8 cellular contexts compared by ENCODE assay signal in the genomic region with DNA sequence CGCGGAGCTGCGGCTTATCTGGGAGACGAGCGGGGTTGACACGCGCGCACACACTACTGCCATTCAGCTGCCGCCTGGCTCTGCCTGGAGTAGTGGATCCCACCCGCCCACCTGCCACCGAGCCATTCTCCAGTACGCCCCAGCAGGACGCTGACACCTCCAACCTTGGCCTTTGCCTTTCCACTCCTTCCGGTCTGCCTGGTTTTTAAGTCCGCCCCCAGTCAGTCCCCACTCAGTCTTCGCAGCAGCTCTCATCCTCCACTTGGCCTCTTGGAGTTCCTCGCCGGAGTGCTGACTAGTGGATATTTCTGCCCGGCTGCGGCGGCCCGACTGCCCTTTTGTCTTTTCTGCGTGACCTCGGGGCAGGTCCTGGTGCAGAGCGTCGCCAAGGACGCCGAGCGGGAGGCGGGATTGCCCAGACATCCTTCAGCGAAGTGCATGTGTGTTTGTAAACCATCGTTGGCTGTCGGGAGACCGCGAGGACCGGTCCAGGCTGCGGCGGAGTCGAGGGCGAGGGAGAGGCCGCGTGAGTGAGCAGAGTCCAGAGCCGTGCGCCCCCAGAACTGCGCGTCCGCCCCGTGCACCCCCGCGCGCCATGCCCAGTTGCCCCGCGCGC. TPM values are rescaled to one million over a fixed set of nuclear protein-coding genes. Genes with fewer than 3 reads are reported as not detected.
DNase-seq lines count a peak whose midpoint lies in the region; ATAC-seq lines count a peak whose summit lies in the region.

No MANE protein-coding gene starts in this region.

- H3K4me1 Mint-ChIP-seq in activated T-cell treated with anti-CD3 and anti-CD28 coated beads, Interleukin-2, amount 50 U/mL, for 4 hours (ENCODE audit: low read depth): peaks cover 8% of the 10 kb centered on the region
- H3K4me1 Mint-ChIP-seq in T-cell: peaks cover 6 to 12% (median 6%) of the 10 kb centered on the region in 3 donors

- DNase-seq in activated T-cell treated with anti-CD3 and anti-CD28 coated beads, Interleukin-2, amount 50 U/mL, for 4 hours: no peak
- DNase-seq in activated T-cell treated with anti-CD3 and anti-CD28 coated beads, Interleukin-2, amount 50 U/mL, for 1 hour: no peak
- no peak for DNase-seq in T-cell
- peak; percentile 65 for DNase-seq in Right ventricle myocardium inferior (ENCODE audit: missing footprints)
- peak; percentile 21 for DNase-seq in putamen (ENCODE audit: low spot score)
- DNase-seq in SIG-M5 (lab: John Stamatoyannopoulos, UW): no peak

- CTCF ChIA-PET in T-cell (lab: Charles Lee): no interaction called here

- POLR2A ChIA-PET in T-cell (lab: Charles Lee): no interaction called here

- H3K27me3 Mint-ChIP-seq in activated T-cell treated with anti-CD3 and anti-CD28 coated beads, Interleukin-2, amount 50 U/mL, for 4 hours (ENCODE audit: low read depth): peaks cover 51% of the 10 kb centered on the region
- H3K27me3 Mint-ChIP-seq in T-cell: peaks cover 32 to 45% of the 10 kb centered on the region in 2 donors

- no peak overlapping the region for H3K27ac Mint-ChIP-seq in T-cell

- ATAC-seq in activated T-cell treated with anti-CD3 and anti-CD28 coated beads, Interleukin-2, amount 50 U/mL, for 4 hours: peak in 1 of 2 donors; percentile 6
- ATAC-seq in T-cell (replicated peaks in 1 of 4): no peak
- ATAC-seq in Right ventricle myocardium inferior: peak; percentile 22
- no peak for ATAC-seq in GM19467 (IDR thresholded peaks at IDR 0.05; ENCODE audit: unreplicated experiment)
- no peak for ATAC-seq in GM18909 (IDR thresholded peaks at IDR 0.05; ENCODE audit: poor library complexity, unreplicated experiment)

- no peaks in the 10 kb centered on the region for H3K9me3 Mint-ChIP-seq in activated T-cell treated with anti-CD3 and anti-CD28 coated beads, Interleukin-2, amount 50 U/mL, for 4 hours
- H3K9me3 Mint-ChIP-seq in T-cell: no peaks in the 10 kb centered on the region

- intact Hi-C loops in Right ventricle myocardium inferior (cut with DNase I): no loop called here

- H3K4me3 Mint-ChIP-seq in activated T-cell treated with anti-CD3 and anti-CD28 coated beads, Interleukin-2, amount 50 U/mL, for 4 hours: peak overlapping the region; percentile 15
- H3K4me3 Mint-ChIP-seq in T-cell: peak overlapping the region in 2 of 3 donors; percentile 34 to 39

- H3K36me3 Mint-ChIP-seq in activated T-cell treated with anti-CD3 and anti-CD28 coated beads, Interleukin-2, amount 50 U/mL, for 4 hours (ENCODE audit: insufficient read depth): no peaks in the 10 kb centered on the region
- H3K36me3 Mint-ChIP-seq in T-cell: no peaks in the 10 kb centered on the region

RNA-seq across cellular contexts. Expression of a gene that starts 1.1 kb away (rescaled TPM):
- under 1 TPM in 1 of 3 donors, not detected in 2; 0.11 TPM for total RNA-seq in activated T-cell treated with anti-CD3 and anti-CD28 coated beads, Interleukin-2, amount 50 U/mL, for 4 hours
- total RNA-seq in T-cell (under 1 TPM in 3 of 5 donors, not detected in 2; 0.03 to 0.50 (median 0.22) TPM), Right ventricle myocardium inferior (12.1 TPM)

Comparison
In these comparisons a context has a peak if more than half of its experiments do, and no peak if none do; other contexts are left out.
1. DNase-seq: peak in Right ventricle myocardium inferior (single experiment) and putamen (single experiment); none in activated T-cell treated with anti-CD3 and anti-CD28 coated beads, Interleukin-2, amount 50 U/mL, for 4 hours (single experiment), activated T-cell treated with anti-CD3 and anti-CD28 coated beads, Interleukin-2, amount 50 U/mL, for 1 hour (single experiment), T-cell (0 of 34) and SIG-M5 (single experiment).